ENCODE assay signal across 8 cellular contexts in genomic region chr7:67301667-67302066, GRCh38.
DNase-seq lines count a peak whose midpoint lies in the region; ATAC-seq, FAIRE-seq and TF ChIP-seq lines count a peak whose summit lies in the region.

No MANE protein-coding gene starts in this region.

- TF ChIP-seq EP300 in SK-N-SH (IDR thresholded peaks at IDR 0.05; ENCODE audit: borderline replicate concordance in 1 of 2, low read depth in 1 of 2, low read length in 1 of 2) (no peak), suprapubic skin (IDR thresholded peaks at IDR 0.05) (no peak)

- dilution Hi-C loops in keratinocyte (cut with MboI; ENCODE audit: extremely low pct_ligation_motif_present, low sequenced_read_pairs), result no loop called here

- peaks cover 19% of the 10 kb centered on the region for H3F3A ChIP-seq in SK-N-SH (replicated peaks; ENCODE audit: insufficient read depth)

- no peaks in the 10 kb centered on the region for H3K9me2 ChIP-seq in SK-N-SH

- DNase-seq in SK-N-SH, result no peak
- DNase-seq in adipocyte (ENCODE audit: low read depth), result peak; percentile 9
- no peak for DNase-seq in keratinocyte (ENCODE audit: low read depth, low spot score)
- DNase-seq in suprapubic skin (ENCODE audit: low spot score in 2 of 2), result no peak
- no peak for DNase-seq in mucosa of gallbladder (ENCODE audit: low spot score)
- DNase-seq in NCI-H187 treated with DMSO at 0.1 percent for 48 hours (lab: John Stamatoyannopoulos, UW), result no peak

- H4K20me1 ChIP-seq in SK-N-SH (ENCODE audit: insufficient read depth) (no peaks in the 10 kb centered on the region), keratinocyte (ENCODE audit: control insufficient read depth, extremely low read depth, insufficient read depth, low read length) (no peaks in the 10 kb centered on the region)

- H3K36me3 ChIP-seq in SK-N-SH (replicated peaks in 1 of 2; ENCODE audit: control insufficient read depth in 1 of 2, insufficient read depth in 2 of 2, low read length in 1 of 2) (peaks cover 7 to 21% of the 10 kb centered on the region in 2 experiments), adipocyte (ENCODE audit: control insufficient read depth, insufficient read depth, low read length, severe bottlenecking) (peaks cover 13% of the 10 kb centered on the region), keratinocyte (ENCODE audit: control insufficient read depth in 2 of 2, extremely low read depth in 1 of 2, insufficient read depth in 2 of 2, low read length in 2 of 2) (peaks cover 0 to 6% of the 10 kb centered on the region in 2 experiments), suprapubic skin (peaks cover 3% of the 10 kb centered on the region)

- no peaks in the 10 kb centered on the region for H3K9me3 ChIP-seq in SK-N-SH
- no peaks in the 10 kb centered on the region for H3K9me3 ChIP-seq in adipocyte (ENCODE audit: control insufficient read depth, low read length)
- H3K9me3 ChIP-seq in keratinocyte (ENCODE audit: control insufficient read depth, low read depth, low read length), result no peaks in the 10 kb centered on the region
- H3K9me3 ChIP-seq in suprapubic skin, result no peaks in the 10 kb centered on the region

- CTCF ChIA-PET in SK-N-SH (lab: Yijun Ruan, JAX), result interaction anchor here (1.1 kb wide), 1 partner anchor 261 kb away, joined by 5 read pairs; no protein-coding TSS in a partner anchor

- TF ChIP-seq RAD21 in SK-N-SH (IDR thresholded peaks at IDR 0.05; ENCODE audit: low read length), result no peak

- H3K79me2 ChIP-seq in SK-N-SH (ENCODE audit: insufficient read depth) (peaks cover 66% of the 10 kb centered on the region), keratinocyte (ENCODE audit: control insufficient read depth, insufficient read depth, low read length) (peaks cover 23% of the 10 kb centered on the region)

- H3K9ac ChIP-seq in SK-N-SH, result peak overlapping the region; percentile 99
- peak overlapping the region; percentile 95 for H3K9ac ChIP-seq in adipocyte (ENCODE audit: low read length)
- H3K9ac ChIP-seq in keratinocyte (ENCODE audit: control insufficient read depth, extremely low read depth, insufficient read depth, low read length), result peak overlapping the region; percentile 98

- H3K4me3 ChIP-seq in SK-N-SH (ENCODE audit: low read depth in 2 of 2, low read length in 1 of 2), result peak overlapping the region; percentile 82 to 98
- peak overlapping the region; percentile 85 for H3K4me3 ChIP-seq in adipocyte (ENCODE audit: low read length)
- peak overlapping the region; percentile 71 to 84 (median 80) for H3K4me3 ChIP-seq in keratinocyte (ENCODE audit: control insufficient read depth in 2 of 3, extremely low read depth in 1 of 3, insufficient read depth in 2 of 3, low read depth in 1 of 3, low read length in 3 of 3)
- H3K4me3 ChIP-seq in suprapubic skin, result peak overlapping the region; percentile 89

- H3K4me2 ChIP-seq in SK-N-SH (peak overlapping the region; percentile 77), keratinocyte (ENCODE audit: control insufficient read depth, extremely low read depth, insufficient read depth, low read depth, low read length) (peak overlapping the region; percentile 93)

- POLR2A ChIA-PET in SK-N-SH (lab: Yijun Ruan, JAX), result interaction anchor here (1.0 kb wide), 1 partner anchor 1020 kb away, joined by 3 read pairs; no protein-coding TSS in a partner anchor

- peak overlapping the region; percentile 92 for H2AFZ ChIP-seq in SK-N-SH (ENCODE audit: low read depth)
- H2AFZ ChIP-seq in keratinocyte (ENCODE audit: control insufficient read depth, low read length), result peak overlapping the region; percentile 93

- H3K9me1 ChIP-seq in keratinocyte (ENCODE audit: control insufficient read depth, extremely low read depth, insufficient read depth, low read length), result no peaks in the 10 kb centered on the region

- TF ChIP-seq CTCF in SK-N-SH (IDR thresholded peaks at IDR 0.05) (no peak), keratinocyte (optimal IDR thresholded peaks at IDR 0.05 in 1 of 3, IDR thresholded peaks at IDR 0.05 in 1 of 3, conservative IDR thresholded peaks at IDR 0.05 in 1 of 3; ENCODE audit: extremely low read depth in 1 of 3, insufficient read depth in 2 of 3, low read length in 3 of 3) (no peak), suprapubic skin (IDR thresholded peaks at IDR 0.05) (no peak)

- TF ChIP-seq POLR2A in suprapubic skin (IDR thresholded peaks at IDR 0.05), result no peak

- WGBS in SK-N-SH (ENCODE audit: low lambda C conversion rate), result 38% methylated on average over 10 of the region's 10 CpGs
- 29% methylated on average over 10 of the region's 10 CpGs for WGBS in suprapubic skin

- H3K4me1 ChIP-seq in SK-N-SH (ENCODE audit: control insufficient read depth in 1 of 2, insufficient read depth in 2 of 2, low read depth in 1 of 2, low read length in 1 of 2) (peaks cover 4 to 5% of the 10 kb centered on the region in 2 experiments; a peak in 2 of 4 replicates), adipocyte (ENCODE audit: control insufficient read depth, insufficient read depth, low read length) (peaks cover 5% of the 10 kb centered on the region), keratinocyte (ENCODE audit: control insufficient read depth, extremely low read depth, insufficient read depth, low read length) (peaks cover 2% of the 10 kb centered on the region), suprapubic skin (peaks cover 14% of the 10 kb centered on the region)

- no peak for ATAC-seq in SK-N-SH treated with all-trans-retinoic acid at 6 μM for 48 hours
- no peak for ATAC-seq in HG03095 (IDR thresholded peaks at IDR 0.05; ENCODE audit: unreplicated experiment)

- peak overlapping the region; percentile 87 to 93 for H3K27ac ChIP-seq in SK-N-SH (ENCODE audit: low read depth in 2 of 2, low read length in 1 of 2)
- H3K27ac ChIP-seq in keratinocyte (ENCODE audit: control insufficient read depth, insufficient read depth, low read length), result peak overlapping the region; percentile 91
- peak overlapping the region; percentile 93 for H3K27ac ChIP-seq in suprapubic skin

- H3K27me3 ChIP-seq in SK-N-SH (ENCODE audit: insufficient read depth) (no peaks in the 10 kb centered on the region), adipocyte (replicated peaks; ENCODE audit: control insufficient read depth, insufficient read depth, low read length) (no peaks in the 10 kb centered on the region), keratinocyte (ENCODE audit: control insufficient read depth, extremely low read depth, insufficient read depth, low read length) (no peaks in the 10 kb centered on the region), suprapubic skin (no peaks in the 10 kb centered on the region)

- no peak for FAIRE-seq in keratinocyte (lab: Jason Lieb, UNC)

TF ChIP-seq in SK-N-SH, 30 proteins besides CTCF, POLR2A, EP300 and RAD21 (continues in another document):
- TF ChIP-seq RFX5 (IDR thresholded peaks at IDR 0.05; ENCODE audit: low read length) (no peak), NRF1 (IDR thresholded peaks at IDR 0.05; ENCODE audit: low read depth, low read length) (no peak), PBX3 (IDR thresholded peaks at IDR 0.05) (no peak), ELF1 (IDR thresholded peaks at IDR 0.05) (no peak), TEAD4 (IDR thresholded peaks at IDR 0.05; ENCODE audit: borderline replicate concordance, insufficient read depth) (no peak), FOXM1 (IDR thresholded peaks at IDR 0.05; ENCODE audit: low read depth) (no peak), SIN3A (IDR thresholded peaks at IDR 0.05; ENCODE audit: borderline replicate concordance, low read depth, low read length) (no peak)

TF ChIP-seq in SK-N-SH treated with all-trans-retinoic acid at 6 μM for 48 hours, 23 proteins besides CTCF, POLR2A, EP300 and RAD21:
- TF ChIP-seq ZFP30 (CRISPR knock-in tag; IDR thresholded peaks at IDR 0.05) (no peak), ESRRG (CRISPR knock-in tag; IDR thresholded peaks at IDR 0.05) (no peak), CREB5 (CRISPR knock-in tag; IDR thresholded peaks at IDR 0.05; ENCODE audit: low read depth) (no peak), ZNF565 (CRISPR knock-in tag; conservative IDR thresholded peaks at IDR 0.05; ENCODE audit: low read depth) (no peak), ZC3H10 (CRISPR knock-in tag; IDR thresholded peaks at IDR 0.05) (no peak), RARB (CRISPR knock-in tag; IDR thresholded peaks at IDR 0.05) (no peak), GLIS3 (CRISPR knock-in tag; IDR thresholded peaks at IDR 0.05) (no peak), BACH2 (CRISPR knock-in tag; IDR thresholded peaks at IDR 0.05; ENCODE audit: borderline replicate concordance) (no peak), ZFP3 (CRISPR knock-in tag; IDR thresholded peaks at IDR 0.05) (no peak), PATZ1 (CRISPR knock-in tag; IDR thresholded peaks at IDR 0.05; ENCODE audit: borderline replicate concordance) (no peak), ZNF8 (CRISPR knock-in tag; IDR thresholded peaks at IDR 0.05) (no peak), ZNF70 (CRISPR knock-in tag; IDR thresholded peaks at IDR 0.05) (no peak), PPARA (CRISPR knock-in tag; IDR thresholded peaks at IDR 0.05; ENCODE audit: borderline replicate concordance) (no peak)
TF ChIP-seq in SK-N-SH treated with all-trans-retinoic acid at 6 μM for 48 hours: peak in this region for 0.
